ENCODE assay signal across 8 cellular contexts in the genomic region with DNA sequence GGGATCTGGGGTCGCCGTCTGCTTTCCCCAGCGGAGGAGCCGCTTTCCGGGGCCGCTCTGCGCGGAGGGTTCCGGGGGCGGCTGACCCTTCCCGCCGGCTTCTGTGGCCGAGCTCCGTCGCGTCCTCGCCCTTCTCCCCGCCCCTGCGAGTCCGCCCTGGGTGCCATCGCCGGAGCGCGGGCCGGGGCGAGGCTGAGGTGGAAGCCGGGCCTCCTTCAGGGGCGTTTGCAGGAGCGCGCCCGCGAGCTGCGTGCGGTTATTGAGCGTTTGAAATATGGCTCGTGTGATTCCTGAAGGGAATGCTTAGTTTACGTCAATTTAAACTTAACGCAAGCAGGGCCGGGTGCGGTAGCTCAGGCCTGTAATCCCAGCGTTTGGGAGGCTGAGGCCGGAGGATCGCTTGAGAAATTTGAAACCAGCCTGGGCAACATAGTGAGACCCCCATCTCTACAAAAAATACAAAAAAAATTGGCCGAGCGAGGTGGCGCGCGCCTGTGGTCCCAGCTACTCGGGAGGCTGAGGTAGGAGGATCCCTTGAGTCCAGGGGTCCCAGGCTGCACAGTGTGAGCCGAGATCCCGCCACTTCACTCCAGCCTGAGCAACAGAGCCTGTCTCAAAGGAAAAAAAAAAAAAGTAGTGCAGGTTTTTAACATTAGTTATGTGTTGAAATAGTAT. TPM values are rescaled to one million over a fixed set of nuclear protein-coding genes. Genes with fewer than 3 reads are reported as not detected.
DNase-seq lines count a peak whose midpoint lies in the region; ATAC-seq and TF ChIP-seq lines count a peak whose summit lies in the region.

No MANE protein-coding gene starts in this region.

- no peaks in the 10 kb centered on the region; a peak in 1 of 4 replicates for H3K4me1 ChIP-seq in SK-N-SH (ENCODE audit: control insufficient read depth in 1 of 2, insufficient read depth in 2 of 2, low read depth in 1 of 2, low read length in 1 of 2)
- H3K4me1 ChIP-seq in ectodermal cell (ENCODE audit: control insufficient read depth, insufficient read depth, low read length) = no peaks in the 10 kb centered on the region
- H3K4me1 ChIP-seq in muscle layer of duodenum (ENCODE audit: control insufficient read depth in 1 of 2, insufficient read depth in 2 of 2, low read length in 2 of 2) = peaks cover 0 to 18% of the 10 kb centered on the region in 2 donors

- H3K36me3 ChIP-seq in SK-N-SH (replicated peaks in 1 of 2; ENCODE audit: control insufficient read depth in 1 of 2, insufficient read depth in 2 of 2, low read length in 1 of 2) (peaks cover 0 to 7% of the 10 kb centered on the region in 2 experiments), ectodermal cell (ENCODE audit: control insufficient read depth, insufficient read depth, low read length) (peaks cover 6% of the 10 kb centered on the region), muscle layer of duodenum (ENCODE audit: control insufficient read depth in 1 of 2, insufficient read depth in 2 of 2, low read length in 2 of 2) (peaks cover 4 to 7% of the 10 kb centered on the region in 2 donors)

- peak overlapping the region; percentile 30 to 84; a peak in 3 of 4 replicates for H3K27ac ChIP-seq in SK-N-SH (ENCODE audit: low read depth in 2 of 2, low read length in 1 of 2)
- H3K27ac ChIP-seq in ectodermal cell (ENCODE audit: insufficient read depth, low read depth, low read length, poor library complexity, severe bottlenecking) = no peak overlapping the region
- H3K27ac ChIP-seq in muscle layer of duodenum (ENCODE audit: low read length) = no peak overlapping the region

- H4K20me1 ChIP-seq in SK-N-SH (ENCODE audit: insufficient read depth) = peaks cover 24% of the 10 kb centered on the region

- no peak for TF ChIP-seq RAD21 in SK-N-SH (IDR thresholded peaks at IDR 0.05; ENCODE audit: low read length)

- H3K4me3 ChIP-seq in SK-N-SH (ENCODE audit: low read depth in 2 of 2, low read length in 1 of 2) = peak overlapping the region; percentile 71 to 98
- peak overlapping the region; percentile 73 for H3K4me3 ChIP-seq in ectodermal cell (ENCODE audit: insufficient read depth, low read depth, low read length)
- peak overlapping the region; percentile 63 to 97 for H3K4me3 ChIP-seq in muscle layer of duodenum (ENCODE audit: low read depth in 1 of 2, low read length in 2 of 2)

- DNase-seq in NCI-H1417 (lab: John Stamatoyannopoulos, UW) = peak in 2 of 3 experiments; percentile 68
- DNase-seq in NCI-H1417 treated with DMSO at 0.1 percent for 48 hours (lab: John Stamatoyannopoulos, UW) = no peak
- DNase-seq in SK-N-SH = peak; percentile 79
- DNase-seq in NCI-H1436 treated with DMSO at 0.1 percent for 48 hours (lab: John Stamatoyannopoulos, UW) = no peak
- DNase-seq in mesenteric fat pad (ENCODE audit: low spot score) = no peak

- peak overlapping the region; percentile 81 for H3K9ac ChIP-seq in SK-N-SH

- no peaks in the 10 kb centered on the region for H3K9me3 ChIP-seq in SK-N-SH
- H3K9me3 ChIP-seq in ectodermal cell (ENCODE audit: control insufficient read depth, low read length) = no peaks in the 10 kb centered on the region
- H3K9me3 ChIP-seq in muscle layer of duodenum (ENCODE audit: control insufficient read depth in 1 of 2, low read length in 2 of 2) = no peaks in the 10 kb centered on the region

- CTCF ChIA-PET in SK-N-SH (lab: Yijun Ruan, JAX) = interaction anchor here (0.9 to 1.1 kb wide), 3 partner anchors 21 to 57 kb away, joined by 3 to 4 read pairs (median 4); no protein-coding TSS in a partner anchor

- WGBS in SK-N-SH (ENCODE audit: low lambda C conversion rate) = 3% methylated on average over 35 of the region's 51 CpGs
- WGBS in ectodermal cell, 2 experiments = 11 to 12% methylated on average over 51 of the region's 51 CpGs

- peaks cover 63% of the 10 kb centered on the region for H3K79me2 ChIP-seq in SK-N-SH (ENCODE audit: insufficient read depth)

- H2AFZ ChIP-seq in SK-N-SH (ENCODE audit: low read depth) = 0 out of 2 replicates have a peak overlapping the region, but pooled peaks have one; percentile 70

- peak; percentile 18 for ATAC-seq in HG02885 (IDR thresholded peaks at IDR 0.05; ENCODE audit: poor library complexity, unreplicated experiment)

- peak overlapping the region; percentile 96 for H3K4me2 ChIP-seq in SK-N-SH

- H3F3A ChIP-seq in SK-N-SH (replicated peaks; ENCODE audit: insufficient read depth) = peaks cover 17% of the 10 kb centered on the region

- POLR2A ChIA-PET in SK-N-SH (lab: Yijun Ruan, JAX) = interaction anchor here (1.4 to 1.8 kb wide), 2 partner anchors 10 to 19 kb away, joined by 3 to 5 read pairs; no protein-coding TSS in a partner anchor

- no peaks in the 10 kb centered on the region for H3K9me2 ChIP-seq in SK-N-SH

- no peaks in the 10 kb centered on the region for H3K27me3 ChIP-seq in SK-N-SH (ENCODE audit: insufficient read depth)
- H3K27me3 ChIP-seq in ectodermal cell (ENCODE audit: control insufficient read depth, insufficient read depth, low read length, poor library complexity, severe bottlenecking) = no peaks in the 10 kb centered on the region
- no peaks in the 10 kb centered on the region for H3K27me3 ChIP-seq in muscle layer of duodenum (ENCODE audit: low read depth, low read length)

- TF ChIP-seq CTCF in SK-N-SH (IDR thresholded peaks at IDR 0.05) = no peak

- no peak for TF ChIP-seq EP300 in SK-N-SH (IDR thresholded peaks at IDR 0.05; ENCODE audit: borderline replicate concordance in 1 of 2, low read depth in 1 of 2, low read length in 1 of 2)

TF ChIP-seq in SK-N-SH, 30 proteins besides CTCF, POLR2A, EP300 and RAD21:
- TF ChIP-seq MAX (IDR thresholded peaks at IDR 0.05; ENCODE audit: low read depth) = 0 out of 2 replicates have a peak, but pooled peaks have one; percentile 17
- no peak for TF ChIP-seq TCF12 (IDR thresholded peaks at IDR 0.05)

RNA-seq across cellular contexts. Expression of gene PGAM5, which starts 0.7 kb away (rescaled TPM):
- 19.9 and 22.5 TPM in 2 replicates for polyA plus RNA-seq in SK-N-SH (2012; rRNA removed)
- 11.6 and 15.3 TPM in 2 replicates for polyA plus RNA-seq in SK-N-SH (2012; cell fraction: cytosol; rRNA removed)
- 14.8 and 16.5 TPM in 2 replicates for polyA plus RNA-seq in SK-N-SH (2012; cell fraction: nucleus; rRNA removed)
- polyA plus RNA-seq in ectodermal cell (2013, experiment 1 of 4) = 67.8 TPM
- polyA plus RNA-seq in ectodermal cell (2013, experiment 2 of 4) = 73.4 TPM
- polyA plus RNA-seq in ectodermal cell (2013, experiment 3 of 4) = 44.9 TPM
- 42.1 TPM for polyA plus RNA-seq in ectodermal cell (2013, experiment 4 of 4)
- 33.4 TPM for total RNA-seq in mesenteric fat pad

RNA-seq across cellular contexts. Expression of gene PXMP2, which starts 23.9 kb away (rescaled TPM):
- 25.4 and 35.8 TPM in 2 replicates for polyA plus RNA-seq in SK-N-SH (2012; rRNA removed)
- 23.8 and 25.0 TPM in 2 replicates for polyA plus RNA-seq in SK-N-SH (2012; cell fraction: cytosol; rRNA removed)
- 21.8 and 26.8 TPM in 2 replicates for polyA plus RNA-seq in SK-N-SH (2012; cell fraction: nucleus; rRNA removed)
- 24.5 TPM for polyA plus RNA-seq in ectodermal cell (2013, experiment 1 of 4)
- polyA plus RNA-seq in ectodermal cell (2013, experiment 2 of 4) = 31.5 TPM
- 22.2 TPM for polyA plus RNA-seq in ectodermal cell (2013, experiment 3 of 4)
- 26.1 TPM for polyA plus RNA-seq in ectodermal cell (2013, experiment 4 of 4)
- 11.7 TPM for total RNA-seq in mesenteric fat pad

RNA-seq across cellular contexts. Expression of gene POLE, which starts 24.2 kb away (rescaled TPM):
- polyA plus RNA-seq in SK-N-SH (2012; rRNA removed) = 17.8 and 20.1 TPM in 2 replicates
- 5.5 and 6.8 TPM in 2 replicates for polyA plus RNA-seq in SK-N-SH (2012; cell fraction: cytosol; rRNA removed)
- 89.3 and 94.3 TPM in 2 replicates for polyA plus RNA-seq in SK-N-SH (2012; cell fraction: nucleus; rRNA removed)
- 100 TPM for polyA plus RNA-seq in ectodermal cell (2013, experiment 1 of 4)
- 131 TPM for polyA plus RNA-seq in ectodermal cell (2013, experiment 2 of 4)
- 83.9 TPM for polyA plus RNA-seq in ectodermal cell (2013, experiment 3 of 4)
- 93.3 TPM for polyA plus RNA-seq in ectodermal cell (2013, experiment 4 of 4)
- total RNA-seq in mesenteric fat pad = 23.9 TPM

RNA-seq across cellular contexts. Expression of gene ANKLE2, which starts 50.3 kb away (rescaled TPM):
- 55.1 and 85.2 TPM in 2 replicates for polyA plus RNA-seq in SK-N-SH (2012; rRNA removed)
- 22.7 and 26.0 TPM in 2 replicates for polyA plus RNA-seq in SK-N-SH (2012; cell fraction: cytosol; rRNA removed)
- polyA plus RNA-seq in SK-N-SH (2012; cell fraction: nucleus; rRNA removed) = 301 and 345 TPM in 2 replicates
- 67.2 TPM for polyA plus RNA-seq in ectodermal cell (2013, experiment 1 of 4)
- polyA plus RNA-seq in ectodermal cell (2013, experiment 2 of 4) = 69.0 TPM
- 53.3 TPM for polyA plus RNA-seq in ectodermal cell (2013, experiment 3 of 4)
- polyA plus RNA-seq in ectodermal cell (2013, experiment 4 of 4) = 56.9 TPM
- total RNA-seq in mesenteric fat pad = 79.9 TPM

Comparison
In these comparisons a context has a peak if more than half of its experiments do, and no peak if none do; other contexts are left out.
1. DNase-seq: peak in NCI-H1417 (2 of 3) and SK-N-SH (single experiment); none in NCI-H1417 treated with DMSO at 0.1 percent for 48 hours (single experiment), NCI-H1436 treated with DMSO at 0.1 percent for 48 hours (single experiment) and mesenteric fat pad (single experiment).
2. H3K27ac ChIP-seq: peak in SK-N-SH (2 of 2); none in ectodermal cell (single experiment) and muscle layer of duodenum (single experiment).
3. Peak in every context shown above with its lines, with median percentiles within 50 percentile points of each other: H3K4me3 ChIP-seq.